19 cellular contexts compared by ENCODE assay signal in the genomic region with DNA sequence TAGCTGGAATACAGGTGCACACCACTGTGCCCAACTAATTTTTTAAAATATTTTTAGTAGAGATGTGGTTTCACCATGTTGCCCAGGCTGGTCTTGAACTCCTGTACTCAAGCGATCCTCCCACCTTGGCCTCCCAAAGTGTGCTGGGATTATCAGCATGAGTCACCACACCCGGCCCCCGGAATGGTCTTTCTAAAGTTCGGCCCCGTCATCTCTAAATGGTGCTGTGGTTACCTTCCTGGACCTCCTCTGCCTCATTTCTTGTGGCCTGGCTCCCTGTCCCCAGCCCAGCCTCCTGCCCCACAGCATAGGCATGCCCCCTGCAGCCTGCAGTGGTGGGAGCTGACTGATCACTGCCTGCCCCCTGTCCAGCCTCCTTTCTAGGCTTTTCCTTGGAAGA. TPM values are rescaled to one million over a fixed set of nuclear protein-coding genes. Genes with fewer than 3 reads are reported as not detected.
A peak's percentile ranks its signal among the peaks of the same experiment; 100 is the strongest.
DNase-seq lines count a peak whose midpoint lies in the region; ATAC-seq, FAIRE-seq and TF ChIP-seq lines count a peak whose summit lies in the region.
"Had no signal": no experiment of that assay in that cellular context is flagged by ENCODE, and none has a peak within 500 bp of the region (broad histone marks: within the 10 kb centered on the region; RNA-seq: fewer than 3 reads in every experiment).

No MANE protein-coding gene starts in this region.

- no peak overlapping the region for H3K27ac Mint-ChIP-seq in Caco-2 (ENCODE audit: unreplicated experiment)
- H3K27ac Mint-ChIP-seq: CD4-positive, alpha-beta memory T cell had no signal

- H3K36me3 ChIP-seq in K562 (ENCODE audit: control insufficient read depth, insufficient read depth, low read length) (no peaks in the 10 kb centered on the region), osteoblast (ENCODE audit: insufficient read depth, low read length) (no peaks in the 10 kb centered on the region), Caco-2 (ENCODE audit: control insufficient read depth, insufficient read depth, low read length) (no peaks in the 10 kb centered on the region)
- H3K36me3 ChIP-seq: BE2C had no signal

- no peaks in the 10 kb centered on the region for H3K9me1 ChIP-seq in K562 (ENCODE audit: control insufficient read depth, insufficient read depth, low read length)

- peaks cover 57 to 74% of the 10 kb centered on the region in 2 experiments for H3K27me3 ChIP-seq in K562 (ENCODE audit: control insufficient read depth in 2 of 2, insufficient read depth in 2 of 2, low read length in 2 of 2)
- peaks cover 19% of the 10 kb centered on the region for H3K27me3 ChIP-seq in osteoblast (ENCODE audit: insufficient read depth, low read length)
- H3K27me3 ChIP-seq in Caco-2 (replicated peaks; ENCODE audit: control insufficient read depth, insufficient read depth, low read length), result no peaks in the 10 kb centered on the region
- H3K27me3 ChIP-seq: BE2C had no signal

- in situ Hi-C loops in K562 (cut with MboI) (no loop called here), GM13977 (cut with MboI; ENCODE audit: low pct_unique_long_range_greater_than_20kb, low sequenced_read_pairs, unreplicated experiment) (no loop called here)

- intact Hi-C loops in K562 (cut with micrococcal nuclease) (no loop called here), Caco-2 (cut with micrococcal nuclease; ENCODE audit: unreplicated experiment) (no loop called here)

- WGBS in K562 (ENCODE audit: insufficient coverage, low coverage, missing lambda C conversion rate), result 3% methylated on average over 5 of the region's 5 CpGs

- H3K4me3 Mint-ChIP-seq in Caco-2 (ENCODE audit: unreplicated experiment), result no peak overlapping the region
- H3K4me3 Mint-ChIP-seq: CD4-positive, alpha-beta memory T cell had no signal

- H3K9me3 ChIP-seq in K562 (replicated peaks; ENCODE audit: control insufficient read depth, insufficient read depth, low read depth, low read length), result no peaks in the 10 kb centered on the region
- no peaks in the 10 kb centered on the region for H3K9me3 ChIP-seq in osteoblast (ENCODE audit: low read depth, low read length)
- H3K9me3 ChIP-seq in Caco-2, result no peaks in the 10 kb centered on the region
- H3K9me3 ChIP-seq: A549, BE2C had no signal

- H3K4me3 ChIP-seq in NB4 (ENCODE audit: low read depth, low read length), result no peak overlapping the region
- H3K4me3 ChIP-seq in K562, result no peak overlapping the region
- no peak overlapping the region for H3K4me3 ChIP-seq in osteoblast (ENCODE audit: insufficient read depth, low read length)
- H3K4me3 ChIP-seq in Caco-2 (ENCODE audit: low read depth, low read length), result no peak overlapping the region
- H3K4me3 ChIP-seq: A549 had no signal

- H3K79me2 ChIP-seq in K562 (ENCODE audit: control insufficient read depth, insufficient read depth, low read length), result no peaks in the 10 kb centered on the region
- H3K79me2 ChIP-seq in osteoblast (ENCODE audit: insufficient read depth, low read length), result no peaks in the 10 kb centered on the region

- TF ChIP-seq EP300 in K562 (IDR thresholded peaks at IDR 0.05; ENCODE audit: low read length), result no peak

- H3K4me2 ChIP-seq in K562 (ENCODE audit: insufficient read depth, low read length) (no peak overlapping the region), osteoblast (ENCODE audit: insufficient read depth, low read length) (no peak overlapping the region)
- H3K4me2 ChIP-seq: A549 had no signal

- no peak overlapping the region for H2AFZ ChIP-seq in K562 (ENCODE audit: low read depth, low read length)
- no peak overlapping the region for H2AFZ ChIP-seq in osteoblast (ENCODE audit: low read length)

- no peaks in the 10 kb centered on the region for H3K4me1 Mint-ChIP-seq in Caco-2 (ENCODE audit: low read depth, unreplicated experiment)
- H3K4me1 Mint-ChIP-seq: CD4-positive, alpha-beta memory T cell had no signal

- H3K27ac ChIP-seq in K562 (ENCODE audit: extremely low read depth, low read depth, low read length), result no peak overlapping the region
- H3K27ac ChIP-seq in osteoblast (ENCODE audit: low read depth, low read length), result no peak overlapping the region
- H3K27ac ChIP-seq: A549, C4-2B had no signal

- TF ChIP-seq CTCF in NB4 (IDR thresholded peaks at IDR 0.05; ENCODE audit: low read depth, low read length), result no peak
- no peak for TF ChIP-seq CTCF in K562 (IDR thresholded peaks at IDR 0.05 in 2 of 3, conservative IDR thresholded peaks at IDR 0.05 in 1 of 3; ENCODE audit: insufficient read depth in 2 of 3, low read depth in 1 of 3, low read length in 3 of 3)
- no peak for TF ChIP-seq CTCF in osteoblast (IDR thresholded peaks at IDR 0.05; ENCODE audit: extremely low read depth, low read depth, low read length)
- TF ChIP-seq CTCF in Caco-2 (IDR thresholded peaks at IDR 0.05; ENCODE audit: insufficient read depth in 1 of 2, low read depth in 1 of 2, low read length in 1 of 2, severe bottlenecking in 1 of 2, unreplicated experiment in 1 of 2), result no peak
- TF ChIP-seq CTCF in GM13977 (IDR thresholded peaks at IDR 0.05; ENCODE audit: extremely low read depth, insufficient read depth, missing control alignments), result no peak

- no peak overlapping the region for H3K9ac ChIP-seq in K562 (ENCODE audit: insufficient read depth in 1 of 2, low read depth in 2 of 2, low read length in 2 of 2)

- no peak for ATAC-seq in K562
- ATAC-seq: A549 had no signal

- peak; percentile 54 for FAIRE-seq in K562 (lab: Jason Lieb, UNC)
- FAIRE-seq: A549, D721Med, GM12892 had no signal

- 0 out of 2 replicates have a peak, but pooled peaks cover 9% of the 10 kb centered on the region for H4K20me1 ChIP-seq in K562 (replicated peaks; ENCODE audit: control insufficient read depth, insufficient read depth, low read length)
- H4K20me1 ChIP-seq in osteoblast (ENCODE audit: insufficient read depth, low read length), result no peaks in the 10 kb centered on the region

- H3K36me3 Mint-ChIP-seq in Caco-2 (ENCODE audit: insufficient read depth, unreplicated experiment), result no peaks in the 10 kb centered on the region
- H3K36me3 Mint-ChIP-seq: CD4-positive, alpha-beta memory T cell had no signal

- DNase-seq in HT1080 (ENCODE audit: low read depth) (peak; percentile 41), NB4 (ENCODE audit: low read depth) (peak; percentile 42), K562 (ENCODE audit: extremely low read depth in 1 of 4, low spot score in 3 of 4) (peak in 2 of 4 experiments; percentile 11 to 33), osteoblast (ENCODE audit: insufficient read length, low spot score, missing footprints) (peak; percentile 25), Caco-2 (no peak), GM13977 (ENCODE audit: low spot score) (no peak), HT-29 (ENCODE audit: low spot score) (no peak)
- DNase-seq: BE2C; CD4-positive, alpha-beta memory T cell; DMS153; DMS79 treated with DMSO at 0.1 percent for 48 hours; GDM1; HCEC 1CT had no signal

- H3K4me1 ChIP-seq in K562 (replicated peaks in 1 of 2; ENCODE audit: control insufficient read depth in 2 of 2, insufficient read depth in 2 of 2, low read length in 2 of 2) (peaks cover 0 to 24% of the 10 kb centered on the region in 2 experiments; a peak in 4 of 5 replicates), osteoblast (ENCODE audit: insufficient read depth, low read length) (peaks cover 8% of the 10 kb centered on the region), Caco-2 (0 out of 2 replicates have a peak, but pooled peaks cover 7% of the 10 kb centered on the region)
- H3K4me1 ChIP-seq: BE2C had no signal

- CTCF ChIA-PET in K562 (lab: Yijun Ruan, JAX; ENCODE audit: low intra/inter-chr PET ratio), result no interaction called here
- CTCF ChIA-PET in Caco-2 (lab: Charles Lee), result no interaction called here

- H3K27me3 Mint-ChIP-seq in Caco-2 (ENCODE audit: insufficient read depth, unreplicated experiment), result no peaks in the 10 kb centered on the region

- no TSS peak for BruUV-seq in K562 (replicated peaks; lab: Mats Ljungman, UMichigan)
- BruUV-seq in Caco-2 (replicated peaks; lab: Mats Ljungman, UMichigan), result no TSS peak

- no peak for TF ChIP-seq RAD21 in K562 (CRISPR knock-in tag; conservative IDR thresholded peaks at IDR 0.05 in 1 of 2, IDR thresholded peaks at IDR 0.05 in 1 of 2)

- TF ChIP-seq POLR2A in NB4 (IDR thresholded peaks at IDR 0.05; ENCODE audit: extremely low read depth, insufficient read length), result no peak
- TF ChIP-seq POLR2A in K562 (conservative IDR thresholded peaks at IDR 0.05), result no peak

- H3K9me3 Mint-ChIP-seq in Caco-2 (ENCODE audit: unreplicated experiment), result no peaks in the 10 kb centered on the region

- POLR2A ChIA-PET in K562 (lab: Yijun Ruan, JAX), result interaction anchor here (0.8 kb wide), 1 partner anchor 19 kb away, joined by 3 read pairs; no protein-coding TSS in a partner anchor
- POLR2A ChIA-PET in Caco-2 (lab: Charles Lee), result no interaction called here

RNA-seq across cellular contexts. Expression of gene FKBP6, which starts 33.4 kb away (rescaled TPM):
- total RNA-seq in HT1080 (2014; rRNA removed; shearing (Covaris generic)), result not detected in 2 replicates
- not detected in 2 replicates for polyA plus RNA-seq in HT1080 (2015; cell fraction: cytosol; rRNA removed)
- not detected in 2 replicates for polyA plus RNA-seq in HT1080 (2015; cell fraction: nucleus; rRNA removed)
- total RNA-seq in K562 (2011; cell fraction: chromatin; rRNA removed; ENCODE audit: low replicate concordance), result not detected in 2 replicates
- total RNA-seq in K562 (2011; cell fraction: nucleolus; rRNA removed), result not detected in 2 replicates
- not detected in 2 replicates for total RNA-seq in K562 (2011; cell fraction: nucleoplasm; rRNA removed)
- total RNA-seq in K562 (2014; rRNA removed) (not detected in 2 replicates), K562 (2014; rRNA removed; fragmentation: Illumina TruSeq; extraction: Trizol) (not detected in 2 replicates), K562 (2015; rRNA removed; fragmentation: Illumina TruSeq; extraction: Trizol) (not detected in 2 replicates), K562 (2021) (not detected in 2 replicates), osteoblast (not detected in 2 replicates), Caco-2 (2022) (not detected in 2 replicates)
- polyA plus RNA-seq in K562 (2011; rRNA removed) (not detected in 2 replicates), K562 (2014; fragmentation: Illumina TruSeq; extraction: Trizol) (not detected in 2 replicates), K562 (2014; fragmentation: Nextera tagmentation; extraction: Ambion mirVana) (not detected), K562 (2014; rRNA removed) (not detected in 2 replicates)
- polyA plus RNA-seq in K562 (2011; cell fraction: cytosol; rRNA removed), result not detected in 2 replicates
- not detected in 2 replicates for polyA plus RNA-seq in K562 (2011; cell fraction: nucleus; rRNA removed)
- polyA plus RNA-seq in K562 (2012), result not detected in 2 replicates
- not detected in 2 replicates for polyA minus RNA-seq in K562 (2011; rRNA and poly(A)+ RNA removed)
- not detected in 2 replicates for polyA minus RNA-seq in K562 (2011; cell fraction: cytosol; rRNA and poly(A)+ RNA removed)
- not detected in 2 replicates for polyA minus RNA-seq in K562 (2011; cell fraction: nucleus; rRNA and poly(A)+ RNA removed)
- total RNA-seq in HT-29 (2014; rRNA removed; shearing (Covaris generic)), result not detected in 2 replicates
- total RNA-seq: CD4-positive, alpha-beta memory T cell; H4 had no signal
- polyA plus RNA-seq: AG04450; CD4-positive, alpha-beta memory T cell had no signal

RNA-seq across cellular contexts. Expression of gene TRIM50, which starts 33.5 kb away (rescaled TPM):
- total RNA-seq in HT1080 (2014; rRNA removed; shearing (Covaris generic)), result not detected in 2 replicates
- not detected in 2 replicates for polyA plus RNA-seq in HT1080 (2015; cell fraction: cytosol; rRNA removed)
- polyA plus RNA-seq in HT1080 (2015; cell fraction: nucleus; rRNA removed), result not detected in 2 replicates
- total RNA-seq in K562 (2011; cell fraction: chromatin; rRNA removed; ENCODE audit: low replicate concordance), result not detected in 2 replicates
- not detected in 2 replicates for total RNA-seq in K562 (2011; cell fraction: nucleolus; rRNA removed)
- total RNA-seq in K562 (2011; cell fraction: nucleoplasm; rRNA removed), result not detected in 2 replicates
- not detected in 2 replicates for total RNA-seq in K562 (2014; rRNA removed)
- total RNA-seq in K562 (2014; rRNA removed; fragmentation: Illumina TruSeq; extraction: Trizol), result not detected in 2 replicates
- total RNA-seq in K562 (2015; rRNA removed; fragmentation: Illumina TruSeq; extraction: Trizol), result not detected in 2 replicates
- total RNA-seq in K562 (2021), result 0.11 TPM in 1 of 2 replicates, not detected in the other
- polyA plus RNA-seq in K562 (2011; rRNA removed), result not detected in 2 replicates
- not detected in 2 replicates for polyA plus RNA-seq in K562 (2011; cell fraction: cytosol; rRNA removed)
- polyA plus RNA-seq in K562 (2011; cell fraction: nucleus; rRNA removed), result not detected in 2 replicates
- polyA plus RNA-seq in K562 (2012), result 0.04 TPM in 1 of 2 replicates, not detected in the other
- not detected in 2 replicates for polyA plus RNA-seq in K562 (2014; fragmentation: Illumina TruSeq; extraction: Trizol)
- polyA plus RNA-seq in K562 (2014; fragmentation: Nextera tagmentation; extraction: Ambion mirVana), result not detected
- not detected in 2 replicates for polyA plus RNA-seq in K562 (2014; rRNA removed)
- not detected in 2 replicates for polyA minus RNA-seq in K562 (2011; rRNA and poly(A)+ RNA removed)
- not detected in 2 replicates for polyA minus RNA-seq in K562 (2011; cell fraction: cytosol; rRNA and poly(A)+ RNA removed)
- polyA minus RNA-seq in K562 (2011; cell fraction: nucleus; rRNA and poly(A)+ RNA removed), result not detected in 2 replicates
- not detected in 2 replicates for total RNA-seq in osteoblast
- not detected in 2 replicates for total RNA-seq in Caco-2 (2022)
- total RNA-seq in HT-29 (2014; rRNA removed; shearing (Covaris generic)), result not detected in 2 replicates
- total RNA-seq: CD4-positive, alpha-beta memory T cell; H4 had no signal
- polyA plus RNA-seq: A549; AG04450; CD4-positive, alpha-beta memory T cell had no signal

RNA-seq across cellular contexts. Expression of gene NSUN5, which starts 52.7 kb away (rescaled TPM):
- total RNA-seq in HT1080 (2014; rRNA removed; shearing (Covaris generic)), result 50.2 and 50.3 TPM in 2 replicates
- polyA plus RNA-seq in HT1080 (2015; cell fraction: cytosol; rRNA removed), result 30.5 and 37.0 TPM in 2 replicates
- 48.3 and 65.6 TPM in 2 replicates for polyA plus RNA-seq in HT1080 (2015; cell fraction: nucleus; rRNA removed)
- total RNA-seq in K562 (2011; cell fraction: chromatin; rRNA removed; ENCODE audit: low replicate concordance), result 82.1 and 174 TPM in 2 replicates
- 125 and 145 TPM in 2 replicates for total RNA-seq in K562 (2011; cell fraction: nucleolus; rRNA removed)
- total RNA-seq in K562 (2011; cell fraction: nucleoplasm; rRNA removed), result 95.5 and 104 TPM in 2 replicates
- total RNA-seq in K562 (2014; rRNA removed), result 96.9 and 111 TPM in 2 replicates
- total RNA-seq in K562 (2014; rRNA removed; fragmentation: Illumina TruSeq; extraction: Trizol), result 16.5 and 20.8 TPM in 2 replicates
- total RNA-seq in K562 (2015; rRNA removed; fragmentation: Illumina TruSeq; extraction: Trizol), result 48.1 and 48.7 TPM in 2 replicates
- total RNA-seq in K562 (2021), result 108 and 115 TPM in 2 replicates
- 36.5 and 46.5 TPM in 2 replicates for polyA plus RNA-seq in K562 (2011; rRNA removed)
- polyA plus RNA-seq in K562 (2011; cell fraction: cytosol; rRNA removed), result 42.9 and 123 TPM in 2 replicates
- polyA plus RNA-seq in K562 (2011; cell fraction: nucleus; rRNA removed), result 130 and 194 TPM in 2 replicates
- 67.9 and 95.0 TPM in 2 replicates for polyA plus RNA-seq in K562 (2012)
- polyA plus RNA-seq in K562 (2014; fragmentation: Illumina TruSeq; extraction: Trizol), result 43.0 and 65.5 TPM in 2 replicates
- polyA plus RNA-seq in K562 (2014; fragmentation: Nextera tagmentation; extraction: Ambion mirVana), result 10 to 100 TPM in 1 of 2 experiments, 1 to 10 TPM in 1; 4.7 to 14.9 TPM
- 81.3 and 83.9 TPM in 2 replicates for polyA plus RNA-seq in K562 (2014; rRNA removed)
- polyA minus RNA-seq in K562 (2011; rRNA and poly(A)+ RNA removed), result 16.3 and 26.7 TPM in 2 replicates
- polyA minus RNA-seq in K562 (2011; cell fraction: cytosol; rRNA and poly(A)+ RNA removed), result 28.5 and 41.4 TPM in 2 replicates
- 34.4 and 42.5 TPM in 2 replicates for polyA minus RNA-seq in K562 (2011; cell fraction: nucleus; rRNA and poly(A)+ RNA removed)
- total RNA-seq in osteoblast, result 17.0 and 17.1 TPM in 2 replicates
- total RNA-seq in Caco-2 (2022), result 71.8 and 73.4 TPM in 2 replicates
- 72.1 and 87.4 TPM in 2 replicates for total RNA-seq in HT-29 (2014; rRNA removed; shearing (Covaris generic))

Comparison
In these comparisons a context has a peak if more than half of its experiments do, and no peak if none do; other contexts are left out.
1. DNase-seq: peak in HT1080 (single experiment), NB4 (single experiment) and osteoblast (single experiment); none in Caco-2 (0 of 2), GM13977 (single experiment) and HT-29 (single experiment).